Comparison of ENCODE assay signal across 2 cellular contexts in the genomic region with DNA sequence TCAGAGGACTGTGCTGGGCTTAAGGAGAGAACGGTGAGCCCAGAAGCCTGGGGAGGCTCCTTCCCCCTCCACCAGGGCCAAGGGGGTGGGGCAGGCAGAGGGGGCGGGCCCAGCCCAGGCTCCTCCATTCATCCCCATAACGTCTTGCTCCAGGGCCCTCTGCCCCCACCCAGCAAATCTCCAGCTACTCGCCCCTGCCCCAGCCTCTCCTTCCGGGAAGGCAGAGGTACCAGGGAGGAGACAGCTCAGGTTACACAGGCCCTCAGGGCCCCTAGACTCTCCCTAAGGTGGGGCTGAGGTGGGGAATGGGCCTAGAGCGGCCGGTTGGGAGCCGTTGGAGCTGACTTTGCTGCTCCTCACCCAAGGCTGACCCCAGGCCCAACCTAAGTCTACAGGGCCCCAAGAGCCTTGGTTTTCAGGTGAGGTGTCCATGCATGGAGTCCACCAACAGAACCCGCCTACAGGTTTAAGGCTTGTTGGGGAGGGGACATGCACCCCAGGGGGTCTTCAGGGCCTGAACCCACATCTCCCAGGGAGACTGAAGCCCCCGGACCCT.
TF ChIP-seq lines count a peak whose summit lies in the region.

No MANE protein-coding gene starts in this region.

TF ChIP-seq in HEK293T, 16 proteins besides CTCF, POLR2A, EP300 and RAD21 (continued from another document):
- no peak for TF ChIP-seq FOXA1 (IDR thresholded peaks at IDR 0.05)
- TF ChIP-seq FOXK2 (IDR thresholded peaks at IDR 0.05) = no peak
- TF ChIP-seq ELF4 (IDR thresholded peaks at IDR 0.05) = no peak
- TF ChIP-seq LEF1 (IDR thresholded peaks at IDR 0.05; ENCODE audit: borderline replicate concordance) = no peak
- TF ChIP-seq CTBP1 (IDR thresholded peaks at IDR 0.05; ENCODE audit: borderline replicate concordance) = no peak
- TF ChIP-seq SUZ12 (IDR thresholded peaks at IDR 0.05) = no peak
- TF ChIP-seq FOXM1 (IDR thresholded peaks at IDR 0.05; ENCODE audit: borderline replicate concordance) = no peak
- no peak for TF ChIP-seq BHLHE40 (IDR thresholded peaks at IDR 0.05; ENCODE audit: borderline replicate concordance)
- TF ChIP-seq PKNOX1 (IDR thresholded peaks at IDR 0.05) = no peak
- no peak for TF ChIP-seq ZNF384 (IDR thresholded peaks at IDR 0.05)

TF ChIP-seq in SK-N-SH, 30 proteins besides CTCF, POLR2A, EP300 and RAD21 (continued from another document):
- TF ChIP-seq MAX (IDR thresholded peaks at IDR 0.05; ENCODE audit: low read depth) (no peak), MEF2A (IDR thresholded peaks at IDR 0.05; ENCODE audit: borderline replicate concordance, low read depth) (no peak), CHD2 (IDR thresholded peaks at IDR 0.05; ENCODE audit: low read length, partially characterized antibody) (no peak), ELF1 (IDR thresholded peaks at IDR 0.05) (no peak), TCF12 (IDR thresholded peaks at IDR 0.05) (no peak), SIN3A (IDR thresholded peaks at IDR 0.05; ENCODE audit: borderline replicate concordance, low read depth, low read length) (no peak), RXRA (IDR thresholded peaks at IDR 0.05; ENCODE audit: borderline replicate concordance, low read depth) (no peak), SMC3 (IDR thresholded peaks at IDR 0.05; ENCODE audit: low read depth, low read length) (no peak), EZH2phosphoT487 (IDR thresholded peaks at IDR 0.05; ENCODE audit: borderline replicate concordance, low read depth) (no peak), USF2 (IDR thresholded peaks at IDR 0.05; ENCODE audit: borderline replicate concordance, low read depth, low read length) (no peak), TAF1 (IDR thresholded peaks at IDR 0.05; ENCODE audit: borderline replicate concordance, low read depth, low read length) (no peak)
- TF ChIP-seq, protein P1, sequence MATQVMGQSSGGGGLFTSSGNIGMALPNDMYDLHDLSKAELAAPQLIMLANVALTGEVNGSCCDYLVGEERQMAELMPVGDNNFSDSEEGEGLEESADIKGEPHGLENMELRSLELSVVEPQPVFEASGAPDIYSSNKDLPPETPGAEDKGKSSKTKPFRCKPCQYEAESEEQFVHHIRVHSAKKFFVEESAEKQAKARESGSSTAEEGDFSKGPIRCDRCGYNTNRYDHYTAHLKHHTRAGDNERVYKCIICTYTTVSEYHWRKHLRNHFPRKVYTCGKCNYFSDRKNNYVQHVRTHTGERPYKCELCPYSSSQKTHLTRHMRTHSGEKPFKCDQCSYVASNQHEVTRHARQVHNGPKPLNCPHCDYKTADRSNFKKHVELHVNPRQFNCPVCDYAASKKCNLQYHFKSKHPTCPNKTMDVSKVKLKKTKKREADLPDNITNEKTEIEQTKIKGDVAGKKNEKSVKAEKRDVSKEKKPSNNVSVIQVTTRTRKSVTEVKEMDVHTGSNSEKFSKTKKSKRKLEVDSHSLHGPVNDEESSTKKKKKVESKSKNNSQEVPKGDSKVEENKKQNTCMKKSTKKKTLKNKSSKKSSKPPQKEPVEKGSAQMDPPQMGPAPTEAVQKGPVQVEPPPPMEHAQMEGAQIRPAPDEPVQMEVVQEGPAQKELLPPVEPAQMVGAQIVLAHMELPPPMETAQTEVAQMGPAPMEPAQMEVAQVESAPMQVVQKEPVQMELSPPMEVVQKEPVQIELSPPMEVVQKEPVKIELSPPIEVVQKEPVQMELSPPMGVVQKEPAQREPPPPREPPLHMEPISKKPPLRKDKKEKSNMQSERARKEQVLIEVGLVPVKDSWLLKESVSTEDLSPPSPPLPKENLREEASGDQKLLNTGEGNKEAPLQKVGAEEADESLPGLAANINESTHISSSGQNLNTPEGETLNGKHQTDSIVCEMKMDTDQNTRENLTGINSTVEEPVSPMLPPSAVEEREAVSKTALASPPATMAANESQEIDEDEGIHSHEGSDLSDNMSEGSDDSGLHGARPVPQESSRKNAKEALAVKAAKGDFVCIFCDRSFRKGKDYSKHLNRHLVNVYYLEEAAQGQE (IDR thresholded peaks at IDR 0.05; ENCODE audit: low read depth, low read length) = no peak
- TF ChIP-seq, protein P2, sequence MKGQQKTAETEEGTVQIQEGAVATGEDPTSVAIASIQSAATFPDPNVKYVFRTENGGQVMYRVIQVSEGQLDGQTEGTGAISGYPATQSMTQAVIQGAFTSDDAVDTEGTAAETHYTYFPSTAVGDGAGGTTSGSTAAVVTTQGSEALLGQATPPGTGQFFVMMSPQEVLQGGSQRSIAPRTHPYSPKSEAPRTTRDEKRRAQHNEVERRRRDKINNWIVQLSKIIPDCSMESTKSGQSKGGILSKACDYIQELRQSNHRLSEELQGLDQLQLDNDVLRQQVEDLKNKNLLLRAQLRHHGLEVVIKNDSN (IDR thresholded peaks at IDR 0.05; ENCODE audit: borderline replicate concordance, low read depth) = no peak
